In the genomic region with DNA sequence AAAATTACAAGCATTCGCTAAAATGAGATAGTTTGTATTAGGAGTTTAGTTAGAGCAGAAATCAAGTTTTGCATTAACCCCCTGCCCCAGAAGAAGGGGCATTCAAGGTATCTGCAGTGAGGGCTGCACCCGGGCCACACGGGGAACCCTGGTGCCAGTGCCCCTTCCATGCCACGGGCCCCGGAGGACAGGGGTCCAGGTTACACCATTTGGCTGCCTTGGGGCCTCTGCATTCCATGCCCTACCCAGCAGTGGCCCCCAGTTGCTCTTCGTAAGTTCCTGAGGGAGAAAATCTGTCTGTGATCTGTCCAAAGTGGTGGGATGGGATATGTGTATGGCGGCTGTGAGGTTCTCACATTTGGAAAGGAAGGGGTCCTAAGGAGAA, we compare ENCODE assay signal across 9 cellular contexts. TPM values are rescaled to one million over a fixed set of nuclear protein-coding genes. Genes with fewer than 3 reads are reported as not detected.
"Had no signal": no experiment of that assay in that cellular context is flagged by ENCODE, and none has a peak within 500 bp of the region (broad histone marks: within the 10 kb centered on the region; RNA-seq: fewer than 3 reads in every experiment).

No MANE protein-coding gene starts in this region.

- H3K4me2 ChIP-seq: GM23338, KMS-11 had no signal

- H3K27ac ChIP-seq: KMS-11 had no signal

- H3K9ac ChIP-seq: KMS-11 had no signal

- H3K4me3 ChIP-seq: GM23338 had no signal

- FAIRE-seq: H1, H54, HTR-8/SVneo had no signal

- DNase-seq: H9, HCEC 1CT, KBM-7 had no signal

- H2AFZ ChIP-seq: GM23338 had no signal

RNA-seq across cellular contexts. Expression of gene PANX2, which starts 16.8 kb away (rescaled TPM):
- polyA plus RNA-seq: IgD-negative memory B cell had no signal
